In the genomic region with DNA sequence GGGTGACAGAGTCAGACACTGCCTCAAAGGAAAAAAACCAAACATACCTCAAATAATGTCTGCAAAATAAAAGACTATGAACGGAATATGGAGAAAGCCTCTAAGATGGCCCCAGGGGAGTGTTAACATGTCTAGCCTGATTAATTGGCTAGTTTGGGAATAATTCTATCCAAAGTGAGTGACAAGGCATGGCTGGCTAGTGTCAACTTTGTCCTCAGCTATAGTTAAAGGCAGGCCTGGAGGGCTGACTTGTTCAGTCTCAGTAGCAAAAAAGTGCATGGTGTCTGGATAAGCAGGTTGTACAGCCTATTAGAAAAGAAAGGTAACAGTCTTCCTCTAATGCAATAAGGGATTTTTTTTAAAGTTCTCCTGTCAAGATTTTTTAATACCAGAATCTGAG, we compare ENCODE assay signal across 15 cellular contexts. TPM values are rescaled to one million over a fixed set of nuclear protein-coding genes. Genes with fewer than 3 reads are reported as not detected.
DNase-seq lines count a peak whose midpoint lies in the region; ATAC-seq and TF ChIP-seq lines count a peak whose summit lies in the region.
"Had no signal": no experiment of that assay in that cellular context is flagged by ENCODE, and none has a peak within 500 bp of the region (broad histone marks: within the 10 kb centered on the region; RNA-seq: fewer than 3 reads in every experiment).

No MANE protein-coding gene starts in this region.

- WGBS in esophagus muscularis mucosa, result 44% methylated on average over 1 of the region's 1 CpG

- H3K9me3 ChIP-seq in left ventricle myocardium inferior (replicated peaks), result no peaks in the 10 kb centered on the region
- no peaks in the 10 kb centered on the region for H3K9me3 ChIP-seq in esophagus muscularis mucosa
- H3K9me3 ChIP-seq in neural progenitor cell (ENCODE audit: low read depth), result no peaks in the 10 kb centered on the region

- no peaks in the 10 kb centered on the region for H3K9me3 Mint-ChIP-seq in neural progenitor cell
- H3K9me3 Mint-ChIP-seq: CD4-positive, alpha-beta T cell had no signal

- H3F3A ChIP-seq in neural progenitor cell (ENCODE audit: low read depth), result peaks cover 36% of the 10 kb centered on the region

- H3K79me2 ChIP-seq in neural progenitor cell (ENCODE audit: low read depth), result peaks cover 26% of the 10 kb centered on the region

- intact Hi-C loops in left ventricle myocardium inferior (cut with micrococcal nuclease), result no loop called here
- intact Hi-C loops in left cardiac atrium (cut with DNase I), result no loop called here
- intact Hi-C loops in esophagus muscularis mucosa (cut with DNase I), result no loop called here

- no peak overlapping the region for H2AFZ ChIP-seq in neural progenitor cell (replicated peaks)

- no peak overlapping the region for H3K27ac Mint-ChIP-seq in neural progenitor cell
- H3K27ac Mint-ChIP-seq: CD4-positive, alpha-beta T cell had no signal

- no peaks in the 10 kb centered on the region for H4K20me1 ChIP-seq in neural progenitor cell (ENCODE audit: low read depth)

- H3K4me2 ChIP-seq in neural progenitor cell, result no peak overlapping the region

- TF ChIP-seq POLR2A in esophagus muscularis mucosa (IDR thresholded peaks at IDR 0.05; ENCODE audit: low read depth), result no peak

- ATAC-seq in left cardiac atrium (no peak), HG03097 (IDR thresholded peaks at IDR 0.05; ENCODE audit: low FRiP score, unreplicated experiment) (no peak), GM19035 (IDR thresholded peaks at IDR 0.05; ENCODE audit: unreplicated experiment) (no peak)
- ATAC-seq: GM12878, Panc1 had no signal

- no peak for DNase-seq in left ventricle myocardium inferior
- no peak for DNase-seq in left cardiac atrium
- no peak for DNase-seq in esophagus muscularis mucosa (ENCODE audit: extremely low spot score)
- DNase-seq in neural progenitor cell (ENCODE audit: low spot score), result no peak
- no peak for DNase-seq in NCI-H774 (lab: John Stamatoyannopoulos, UW)
- DNase-seq: CD4-positive, alpha-beta T cell; DMS153; NCI-H1930; NCI-H2171 treated with DMSO at 0.1 percent for 48 hours; NCI-H526 treated with DMSO at 0.1 percent for 48 hours had no signal

- no peak for TF ChIP-seq CTCF in left ventricle myocardium inferior (IDR thresholded peaks at IDR 0.05; ENCODE audit: borderline replicate concordance)
- TF ChIP-seq CTCF in esophagus muscularis mucosa (IDR thresholded peaks at IDR 0.05), result no peak
- TF ChIP-seq CTCF in neural progenitor cell (IDR thresholded peaks at IDR 0.05), result no peak

- H3K4me3 ChIP-seq in left ventricle myocardium inferior (no peak overlapping the region), esophagus muscularis mucosa (no peak overlapping the region), rectal smooth muscle tissue (ENCODE audit: low read length) (no peak overlapping the region), neural progenitor cell (no peak overlapping the region)
- H3K4me3 ChIP-seq: GM12878 had no signal

- H3K27me3 Mint-ChIP-seq in neural progenitor cell (ENCODE audit: insufficient read depth, low read depth), result peaks cover 6% of the 10 kb centered on the region
- H3K27me3 Mint-ChIP-seq: CD4-positive, alpha-beta T cell had no signal

- H3K9ac ChIP-seq in rectal smooth muscle tissue (ENCODE audit: low read length), result no peak overlapping the region
- no peak overlapping the region for H3K9ac ChIP-seq in neural progenitor cell

- no peak for TF ChIP-seq EP300 in esophagus muscularis mucosa (IDR thresholded peaks at IDR 0.05)

- H3K27ac ChIP-seq in left ventricle myocardium inferior (replicated peaks) (peak overlapping the region; percentile 70), esophagus muscularis mucosa (replicated peaks in 1 of 4) (peak overlapping the region; percentile 80 to 85 (median 82)), rectal smooth muscle tissue (ENCODE audit: low read depth, low read length) (peak overlapping the region; percentile 84), neural progenitor cell (no peak overlapping the region)

- H3K27me3 ChIP-seq in left ventricle myocardium inferior (ENCODE audit: low read depth) (no peaks in the 10 kb centered on the region), esophagus muscularis mucosa (no peaks in the 10 kb centered on the region), rectal smooth muscle tissue (ENCODE audit: control insufficient read depth, insufficient read depth, low read length) (no peaks in the 10 kb centered on the region), neural progenitor cell (no peaks in the 10 kb centered on the region)

- H3K4me1 ChIP-seq in left ventricle myocardium inferior, result peaks cover 58% of the 10 kb centered on the region
- H3K4me1 ChIP-seq in esophagus muscularis mucosa, result peaks cover 29 to 60% (median 52%) of the 10 kb centered on the region in 4 donors
- H3K4me1 ChIP-seq in rectal smooth muscle tissue (ENCODE audit: control insufficient read depth, insufficient read depth, low read length), result peaks cover 11% of the 10 kb centered on the region
- H3K4me1 ChIP-seq in neural progenitor cell, result peaks cover 47% of the 10 kb centered on the region

- no peaks in the 10 kb centered on the region for H3K36me3 Mint-ChIP-seq in neural progenitor cell

- H3K36me3 ChIP-seq in left ventricle myocardium inferior (peaks cover 2% of the 10 kb centered on the region), esophagus muscularis mucosa (no peaks in the 10 kb centered on the region), rectal smooth muscle tissue (ENCODE audit: control insufficient read depth, insufficient read depth, low read length) (no peaks in the 10 kb centered on the region), neural progenitor cell (no peaks in the 10 kb centered on the region)

- peaks cover 42% of the 10 kb centered on the region for H3K4me1 Mint-ChIP-seq in neural progenitor cell

- H3K4me3 Mint-ChIP-seq in neural progenitor cell, result no peak overlapping the region
- H3K4me3 Mint-ChIP-seq: CD4-positive, alpha-beta T cell had no signal

RNA-seq across cellular contexts. Expression of gene GCNT2, which starts 32.7 kb away (rescaled TPM):
- total RNA-seq in left ventricle myocardium inferior (49.0 TPM), left cardiac atrium (1 to 10 TPM; 3.5 to 4.1 TPM), esophagus muscularis mucosa (10 to 100 TPM; 15.8 to 23.2 (median 19.4) TPM), neural progenitor cell (ENCODE audit: low replicate concordance) (34.7 and 48.4 TPM in 2 replicates)
